ENCODE assay signal across 14 cellular contexts in genomic region chr9:94908041-94908563, GRCh38.
DNase-seq lines count a peak whose midpoint lies in the region; ATAC-seq and TF ChIP-seq lines count a peak whose summit lies in the region.
"Had no signal": no experiment of that assay in that cellular context is flagged by ENCODE, and none has a peak within 500 bp of the region (broad histone marks: within the 10 kb centered on the region; RNA-seq: fewer than 3 reads in every experiment).

No MANE protein-coding gene starts in this region.

- peak overlapping the region; percentile 53 to 60 for H3K27ac ChIP-seq in esophagus (ENCODE audit: low read depth in 2 of 2, low read length in 1 of 2)
- H3K27ac ChIP-seq in muscle layer of colon (ENCODE audit: low read depth, low read length) = peak overlapping the region; percentile 39
- H3K27ac ChIP-seq: 22Rv1, suprapubic skin had no signal

- ATAC-seq in GM18909 (IDR thresholded peaks at IDR 0.05; ENCODE audit: poor library complexity, unreplicated experiment) = no peak

- H3K27me3 ChIP-seq in esophagus (ENCODE audit: control insufficient read depth in 1 of 2, insufficient read depth in 2 of 2, low read length in 2 of 2) = no peaks in the 10 kb centered on the region
- H3K27me3 ChIP-seq in muscle layer of colon (ENCODE audit: control insufficient read depth in 1 of 2, insufficient read depth in 2 of 2, low read length in 2 of 2) = no peaks in the 10 kb centered on the region
- H3K27me3 ChIP-seq: suprapubic skin had no signal

- TF ChIP-seq CTCF in type B pancreatic cell (conservative IDR thresholded peaks at IDR 0.05) = no peak

- H3K27me3 Mint-ChIP-seq in type B pancreatic cell = no peaks in the 10 kb centered on the region

- peaks cover 3% of the 10 kb centered on the region for H3K36me3 Mint-ChIP-seq in type B pancreatic cell

- DNase-seq in DMS53 (lab: John Stamatoyannopoulos, UW) (peak; percentile 50), DMS53 treated with DMSO at 0.1 percent for 48 hours (lab: John Stamatoyannopoulos, UW; ENCODE audit: unreplicated experiment) (no peak), type B pancreatic cell (ENCODE audit: extremely low spot score, unreplicated experiment) (no peak), NAMALWA (ENCODE audit: low spot score) (no peak)
- no peak for DNase-seq in stimulated activated CD4-positive, alpha-beta T cell treated with anti-CD3 and anti-CD28 coated beads, Interleukin-2, amount 100 ng/mL, for 48 hours
- DNase-seq: DMS153; NCI-H146; stimulated activated CD4-positive, alpha-beta T cell treated with anti-CD3 and anti-CD28 coated beads, Interleukin-1b, Interleukin-23, amount 100 ng/mL, for 48 hours had no signal

- H3K4me1 ChIP-seq in esophagus (ENCODE audit: control insufficient read depth in 2 of 2, insufficient read depth in 2 of 2, low read length in 1 of 2) = peaks cover 0 to 6% of the 10 kb centered on the region in 2 donors
- H3K4me1 ChIP-seq in muscle layer of colon (ENCODE audit: insufficient read depth, low read length) = peaks cover 22% of the 10 kb centered on the region

- peak overlapping the region; percentile 86 for H3K27ac Mint-ChIP-seq in type B pancreatic cell
- H3K27ac Mint-ChIP-seq: activated T-helper 1 cell treated with anti-CD3 and anti-CD28 coated beads, Interleukin-12 subunit alpha, Interleukin-12 subunit beta, Interleukin-2, Interleukin-4 antibody, amounts not matched to agents 30 ng/mL and 10 ng/mL and 1 ng/mL, durations not matched to agents 14 hours and 24 hours and 36 hours had no signal

- H3K9ac ChIP-seq in muscle layer of colon (ENCODE audit: low read length) = no peak overlapping the region

- H3K4me3 ChIP-seq in esophagus (ENCODE audit: low read depth in 1 of 2, low read length in 2 of 2) (no peak overlapping the region), muscle layer of colon (ENCODE audit: low read depth in 1 of 2, low read length in 2 of 2) (peak overlapping the region in 1 of 2 donors; percentile 3)
- H3K4me3 ChIP-seq: suprapubic skin had no signal

- H3K36me3 ChIP-seq in esophagus (ENCODE audit: control insufficient read depth in 2 of 2, insufficient read depth in 2 of 2, low read length in 1 of 2) = no peaks in the 10 kb centered on the region
- no peaks in the 10 kb centered on the region for H3K36me3 ChIP-seq in muscle layer of colon (ENCODE audit: insufficient read depth, low read length)
- H3K36me3 ChIP-seq: suprapubic skin had no signal

- peak overlapping the region; percentile 14 for H3K4me3 Mint-ChIP-seq in type B pancreatic cell
- H3K4me3 Mint-ChIP-seq: activated T-helper 1 cell treated with anti-CD3 and anti-CD28 coated beads, Interleukin-12 subunit alpha, Interleukin-12 subunit beta, Interleukin-2, Interleukin-4 antibody, amounts not matched to agents 30 ng/mL and 10 ng/mL and 1 ng/mL, durations not matched to agents 14 hours and 24 hours and 36 hours had no signal

- H3K9me3 ChIP-seq in esophagus (ENCODE audit: control insufficient read depth in 2 of 2, insufficient read depth in 1 of 2, low read depth in 1 of 2, low read length in 1 of 2) (no peaks in the 10 kb centered on the region), muscle layer of colon (ENCODE audit: low read length) (no peaks in the 10 kb centered on the region)
- H3K9me3 ChIP-seq: suprapubic skin had no signal

- no peaks in the 10 kb centered on the region for H3K9me3 Mint-ChIP-seq in type B pancreatic cell
- H3K9me3 Mint-ChIP-seq: activated T-helper 1 cell treated with anti-CD3 and anti-CD28 coated beads, Interleukin-12 subunit alpha, Interleukin-12 subunit beta, Interleukin-2, Interleukin-4 antibody, amounts not matched to agents 30 ng/mL and 10 ng/mL and 1 ng/mL, durations not matched to agents 14 hours and 24 hours and 36 hours had no signal

- WGBS in esophagus, 2 donors = 64 to 74% methylated on average over 9 of the region's 9 CpGs

- H3K4me1 Mint-ChIP-seq in type B pancreatic cell (ENCODE audit: unreplicated experiment) = peaks cover 70% of the 10 kb centered on the region
